13 cellular contexts compared by ENCODE assay signal in the genomic region with DNA sequence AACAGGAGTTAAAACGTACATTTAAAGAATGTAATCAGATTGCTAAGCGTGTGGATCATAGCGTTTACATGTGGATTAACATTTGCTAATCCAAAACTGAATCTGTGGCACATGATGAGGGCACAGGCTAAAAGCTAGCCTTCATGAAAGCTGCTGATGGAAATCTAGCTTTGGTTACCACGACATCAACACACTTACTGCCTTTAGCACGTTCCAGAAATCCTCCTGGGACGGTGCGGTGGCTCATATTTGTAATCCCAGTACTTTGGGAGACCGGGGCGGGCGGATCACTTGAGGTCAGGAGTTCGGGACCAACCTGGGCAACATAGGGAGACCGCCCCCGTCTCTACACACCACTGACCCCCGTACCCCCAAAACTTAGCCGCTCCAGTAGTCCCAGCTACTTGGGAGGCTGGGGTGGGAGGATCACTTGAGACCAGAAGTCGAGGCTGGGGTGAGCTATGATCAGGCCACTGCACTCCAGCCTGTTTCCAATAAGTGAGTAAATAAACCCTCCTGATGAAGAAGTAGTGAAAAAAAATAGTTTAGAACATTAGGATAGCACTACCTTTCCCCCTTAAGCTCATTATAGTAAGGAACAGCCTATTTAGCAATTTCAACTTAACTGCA. TPM values are rescaled to one million over a fixed set of nuclear protein-coding genes. Genes with fewer than 3 reads are reported as not detected.
DNase-seq lines count a peak whose midpoint lies in the region; ATAC-seq, FAIRE-seq and TF ChIP-seq lines count a peak whose summit lies in the region.
"Had no signal": no experiment of that assay in that cellular context is flagged by ENCODE, and none has a peak within 500 bp of the region (broad histone marks: within the 10 kb centered on the region; RNA-seq: fewer than 3 reads in every experiment).

No MANE protein-coding gene starts in this region.

- H3K27ac ChIP-seq in A549 (peak overlapping the region; percentile 90 to 92; a peak in 3 of 6 replicates), GM23338 (ENCODE audit: low read depth) (no peak overlapping the region), GM12878 (ENCODE audit: control insufficient read depth, insufficient read depth) (no peak overlapping the region)
- H3K27ac ChIP-seq: epithelial cell of prostate had no signal

- in situ Hi-C loops in GM12878 (cut with MboI): no loop called here

- TF ChIP-seq RAD21 in A549 (conservative IDR thresholded peaks at IDR 0.05 in 1 of 2, IDR thresholded peaks at IDR 0.05 in 1 of 2) (no peak), GM12878 (IDR thresholded peaks at IDR 0.05; ENCODE audit: insufficient read depth, low read depth, low read length) (no peak)

- H3K36me3 ChIP-seq in GM23338 (ENCODE audit: insufficient read depth) (no peaks in the 10 kb centered on the region), GM12878 (ENCODE audit: control insufficient read depth in 2 of 2, insufficient read depth in 2 of 2, low read length in 1 of 2) (no peaks in the 10 kb centered on the region)
- H3K36me3 ChIP-seq: uterus had no signal

- DNase-seq in A549 (ENCODE audit: low read depth in 1 of 2, low spot score in 1 of 2) (no peak), GM23338 (ENCODE audit: low spot score) (no peak), GM12878 (ENCODE audit: low read depth, low spot score) (no peak), naive B cell (no peak), SKM-1 (lab: John Stamatoyannopoulos, UW; ENCODE audit: unreplicated experiment) (no peak)
- DNase-seq: NCI-H187, uterus had no signal

- H3K9ac ChIP-seq in GM12878 (ENCODE audit: control insufficient read depth, insufficient read depth, low read length): no peak overlapping the region

- H3K36me3 Mint-ChIP-seq in GM23338 (ENCODE audit: low read depth) (no peaks in the 10 kb centered on the region), naive B cell (peaks cover 0 to 7% of the 10 kb centered on the region in 2 donors)

- H3K4me1 ChIP-seq in A549 (peaks cover 16% of the 10 kb centered on the region), GM23338 (ENCODE audit: insufficient read depth) (peaks cover 22% of the 10 kb centered on the region), GM12878 (ENCODE audit: control insufficient read depth, insufficient read depth, low read length) (no peaks in the 10 kb centered on the region)
- H3K4me1 ChIP-seq: uterus had no signal

- POLR2A ChIA-PET in A549 (lab: Yijun Ruan, JAX): interaction anchor here (1.0 kb wide), 1 partner anchor 9 kb away, joined by 3 read pairs; no protein-coding TSS in a partner anchor
- POLR2A ChIA-PET in GM12878 (lab: Charles Lee): no interaction called here

- intact Hi-C loops in GM12878 (cut with micrococcal nuclease; ENCODE audit: unreplicated experiment): no loop called here

- no TSS peak for BruUV-seq in GM12878 (replicated peaks; lab: Mats Ljungman, UMichigan)

- TF ChIP-seq EP300 in A549 (IDR thresholded peaks at IDR 0.05): no peak
- TF ChIP-seq EP300 in GM12878 (IDR thresholded peaks at IDR 0.05; ENCODE audit: borderline replicate concordance in 1 of 2, control insufficient read depth in 1 of 2, low read depth in 2 of 2, low read length in 2 of 2): no peak

- H3K4me3 Mint-ChIP-seq in GM23338: peak overlapping the region; percentile 67
- H3K4me3 Mint-ChIP-seq in naive B cell: peak overlapping the region in 5 of 8 donors; percentile 57 to 70 (median 60)

- H3K4me3 ChIP-seq in A549 (peak overlapping the region; percentile 92; the same call in 1 of the 3 replicates), GM23338 (peak overlapping the region; percentile 72), GM12878 (no peak overlapping the region)

- H3K4me2 ChIP-seq in A549: peak overlapping the region; percentile 93
- H3K4me2 ChIP-seq in GM23338: peak overlapping the region; percentile 93
- H3K4me2 ChIP-seq in GM12878 (ENCODE audit: control insufficient read depth, insufficient read depth): no peak overlapping the region

- SMC1A ChIA-PET in GM12878 (lab: Charles Lee; ENCODE audit: uncharacterized antibody, unreplicated experiment): no interaction called here

- H3K27me3 ChIP-seq in GM23338 (ENCODE audit: insufficient read depth): peaks cover 88% of the 10 kb centered on the region
- H3K27me3 ChIP-seq in GM12878 (replicated peaks in 1 of 2; ENCODE audit: control insufficient read depth in 2 of 2, insufficient read depth in 2 of 2, low read length in 1 of 2): peaks cover 6 to 22% of the 10 kb centered on the region in 2 experiments
- H3K27me3 ChIP-seq: uterus had no signal

- no peaks in the 10 kb centered on the region; the same call in 2 of the 3 replicates for H3K9me3 Mint-ChIP-seq in GM23338
- peaks cover 0 to 5% (median 0%) of the 10 kb centered on the region in 7 donors for H3K9me3 Mint-ChIP-seq in naive B cell

- no peak for ATAC-seq in A549
- ATAC-seq in GM23338: no peak
- ATAC-seq in GM12878: no peak
- no peak for ATAC-seq in naive B cell (ENCODE audit: low read depth in 2 of 2)
- no peak for ATAC-seq in GM19397 (IDR thresholded peaks at IDR 0.05; ENCODE audit: unreplicated experiment)
- no peak for ATAC-seq in GM21619 (IDR thresholded peaks at IDR 0.05; ENCODE audit: unreplicated experiment)
- ATAC-seq in HG02571 (IDR thresholded peaks at IDR 0.05; ENCODE audit: unreplicated experiment): no peak

- H3K27ac Mint-ChIP-seq in GM23338 (no peak overlapping the region), naive B cell (no peak overlapping the region)

- no peak for FAIRE-seq in A549 (lab: Jason Lieb, UNC)
- no peak for FAIRE-seq in GM12878 (lab: Jason Lieb, UNC)
- FAIRE-seq: keratinocyte had no signal

- RAD21 ChIA-PET in GM12878 (lab: Charles Lee; ENCODE audit: unreplicated experiment): no interaction called here

- peaks cover 11% of the 10 kb centered on the region for H4K20me1 ChIP-seq in GM23338 (replicated peaks; ENCODE audit: insufficient read depth)
- no peaks in the 10 kb centered on the region for H4K20me1 ChIP-seq in GM12878 (ENCODE audit: control insufficient read depth, insufficient read depth)

- no peaks in the 10 kb centered on the region for H3K9me3 ChIP-seq in A549
- no peaks in the 10 kb centered on the region for H3K9me3 ChIP-seq in GM12878 (replicated peaks; ENCODE audit: control insufficient read depth, insufficient read depth, low read length)
- H3K9me3 ChIP-seq: uterus had no signal

- no peaks in the 10 kb centered on the region for H3K79me2 ChIP-seq in GM23338 (replicated peaks; ENCODE audit: insufficient read depth)
- H3K79me2 ChIP-seq in GM12878 (ENCODE audit: control insufficient read depth, insufficient read depth, low read length): no peaks in the 10 kb centered on the region

- H2AFZ ChIP-seq in GM23338: peak overlapping the region; percentile 83; the same call in 1 of the 2 replicates
- H2AFZ ChIP-seq in GM12878 (ENCODE audit: control insufficient read depth, low read depth, low read length): no peak overlapping the region

- WGBS in A549 (ENCODE audit: missing lambda C conversion rate): 90% methylated on average over 16 of the region's 16 CpGs
- WGBS in GM12878 (ENCODE audit: insufficient coverage, insufficient replicate concordance, low lambda C conversion rate, missing lambda C conversion rate): 64% methylated on average over 16 of the region's 16 CpGs

- H3K27me3 Mint-ChIP-seq in GM23338 (ENCODE audit: insufficient read depth, low read depth, poor library complexity): peaks cover 34% of the 10 kb centered on the region
- H3K27me3 Mint-ChIP-seq in naive B cell: peaks cover 19 to 20% (median 19%) of the 10 kb centered on the region in 3 donors

- TF ChIP-seq CTCF in A549 (IDR thresholded peaks at IDR 0.05) (no peak), GM23338 (conservative IDR thresholded peaks at IDR 0.05; ENCODE audit: low read depth in 2 of 2) (no peak), GM12878 (IDR thresholded peaks at IDR 0.05 in 2 of 3, conservative IDR thresholded peaks at IDR 0.05 in 1 of 3; ENCODE audit: control insufficient read depth in 2 of 3, extremely low read depth in 1 of 3, insufficient read depth in 1 of 3, low read depth in 3 of 3, low read length in 3 of 3) (no peak)

- H3K4me1 Mint-ChIP-seq in GM23338 (peaks cover 6% of the 10 kb centered on the region; the same call in 2 of the 3 replicates), naive B cell (peaks cover 0 to 9% (median 5%) of the 10 kb centered on the region in 3 donors)

- CTCF ChIA-PET in A549 (lab: Yijun Ruan, JAX): interaction anchor here (1.1 to 2.1 kb wide), 2 partner anchors 89 to 96 kb away, joined by 3 to 6 read pairs; no protein-coding TSS in a partner anchor
- CTCF ChIA-PET in GM12878 (lab: Yijun Ruan, JAX): interaction anchor here (0.9 to 2.2 kb wide), 2 partner anchors 31 to 47 kb away, joined by 3 to 6 read pairs; no protein-coding TSS in a partner anchor

- TF ChIP-seq POLR2A in A549 (IDR thresholded peaks at IDR 0.05; ENCODE audit: low read length) (no peak), GM12878 (IDR thresholded peaks at IDR 0.05; ENCODE audit: low read depth, low read length) (no peak)

- H3F3A ChIP-seq in GM23338 (replicated peaks; ENCODE audit: low read depth): peaks cover 7% of the 10 kb centered on the region

- H3K9me2 ChIP-seq in GM23338 (ENCODE audit: insufficient read depth): no peaks in the 10 kb centered on the region

RNA-seq across cellular contexts. Expression of a gene that starts 1.2 kb away (rescaled TPM):
- polyA plus RNA-seq in A549 (2011; rRNA removed) (8.9 and 10.7 TPM in 2 replicates), A549 (2017; fragmentation: RNase III; extraction: RNeasy Plus Mini Kit Qiagen cat#74134 plus additional on column Dnase treatment) (5.5 to 5.9 TPM (median 5.6 TPM) in 3 replicates), GM23338 (2016; fragmentation: Nextera tagmentation; extraction: Ambion mirVana) (0.63 and 0.70 TPM in 2 replicates), GM12878 (2011; rRNA removed) (not detected in 2 replicates), GM12878 (2014; fragmentation: Illumina TruSeq; extraction: Trizol) (under 0.01 and 0.03 TPM in 2 replicates), GM12878 (2014; fragmentation: Nextera tagmentation; extraction: Ambion mirVana) (not detected), GM12878 (2014; rRNA removed) (not detected in 2 replicates), GM12878 (2016; fragmentation: Nextera tagmentation; extraction: Ambion mirVana) (under 1 TPM in 1 of 2 experiments, not detected in 1; 0.25 TPM), naive B cell (ENCODE audit: low read depth in 6 of 6) (not detected)
- 5.1 and 6.5 TPM in 2 replicates for polyA plus RNA-seq in A549 (2012; cell fraction: cytosol; rRNA removed)
- 5.2 and 5.9 TPM in 2 replicates for polyA plus RNA-seq in A549 (2012; cell fraction: nucleus; rRNA removed)
- 13.5 and 14.5 TPM in 2 replicates for polyA minus RNA-seq in A549 (2011; rRNA and poly(A)+ RNA removed)
- 2.3 and 3.4 TPM in 2 replicates for total RNA-seq in GM23338 (2014; rRNA removed; shearing (Covaris generic))
- 0.06 TPM in 1 of 2 replicates, not detected in the other for total RNA-seq in GM12878 (2013; cell fraction: nucleolus; rRNA removed)
- total RNA-seq in GM12878 (2014; rRNA removed) (not detected in 2 replicates), GM12878 (2014; rRNA removed; fragmentation: Illumina TruSeq; extraction: Trizol) (not detected in 2 replicates), GM12878 (2021) (0.03 TPM in 1 of 2 replicates, not detected in the other)
- not detected for polyA plus RNA-seq in GM12878 (2011; ENCODE audit: low read depth)
- not detected in 2 replicates for polyA plus RNA-seq in GM12878 (2011; cell fraction: cytosol; rRNA removed)
- polyA plus RNA-seq in GM12878 (2011; cell fraction: nucleus; rRNA removed): not detected in 2 replicates
- polyA plus RNA-seq in GM12878 (2012): not detected in 2 replicates
- polyA minus RNA-seq in GM12878 (2011; rRNA and poly(A)+ RNA removed): not detected in 2 replicates
- polyA minus RNA-seq in GM12878 (2011; cell fraction: cytosol; rRNA and poly(A)+ RNA removed): not detected in 2 replicates
- not detected in 2 replicates for polyA minus RNA-seq in GM12878 (2011; cell fraction: nucleus; rRNA and poly(A)+ RNA removed)
- total RNA-seq: HT-29 had no signal
- polyA plus RNA-seq: keratinocyte had no signal

Comparison
In these comparisons a context has a peak if more than half of its experiments do, and no peak if none do; other contexts are left out.
1. H3K27ac ChIP-seq: peak in A549 (2 of 2); none in GM23338 (single experiment) and GM12878 (single experiment).